27 cellular contexts compared by ENCODE assay signal in the genomic region with DNA sequence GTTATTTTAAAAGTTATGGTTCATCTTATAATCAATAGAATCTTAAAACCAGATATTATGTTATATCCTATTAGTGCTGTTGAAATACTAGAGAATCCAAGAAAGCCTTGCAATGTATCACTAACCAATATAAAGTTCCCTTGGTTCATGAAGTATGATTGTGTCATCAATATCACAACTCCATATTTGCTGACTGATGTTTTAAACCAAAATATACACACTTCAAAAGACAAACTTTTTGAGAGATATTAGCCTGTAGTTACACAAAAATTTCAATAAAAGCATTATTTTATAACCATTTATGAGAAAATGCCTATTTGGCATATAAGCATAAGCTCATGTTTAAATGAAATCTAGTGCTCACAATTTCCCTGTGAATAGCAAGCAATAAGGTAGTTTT.
"Had no signal": no experiment of that assay in that cellular context is flagged by ENCODE, and none has a peak within 500 bp of the region (broad histone marks: within the 10 kb centered on the region; RNA-seq: fewer than 3 reads in every experiment).

No MANE protein-coding gene starts in this region.

- FAIRE-seq: urothelium cell line had no signal

- H3K36me3 ChIP-seq: stomach, suprapubic skin, thoracic aorta, thyroid gland, tibial artery, tibial nerve, transverse colon, upper lobe of left lung, upper lobe of right lung, uterus, vagina had no signal

- H3K4me1 ChIP-seq: stomach, suprapubic skin, testis, thyroid gland, tibial artery, tibial nerve, transverse colon, upper lobe of left lung, upper lobe of right lung, uterus, vagina had no signal

- H3K27ac ChIP-seq: stomach, suprapubic skin, testis, thoracic aorta, thyroid gland, tibial artery, tibial nerve, transverse colon, upper lobe of left lung, upper lobe of right lung, uterus, vagina had no signal

- H3K4me3 ChIP-seq: stomach, suprapubic skin, testis, thoracic aorta, thyroid gland, tibial artery, tibial nerve, transverse colon, upper lobe of left lung, upper lobe of right lung, uterus, vagina had no signal

- H3K27me3 ChIP-seq: suprapubic skin, testis, thyroid gland, tibial artery, tibial nerve, transverse colon, upper lobe of left lung, upper lobe of right lung, uterus, vagina had no signal

- H3K9me3 ChIP-seq: stomach, suprapubic skin, testis, thoracic aorta, thyroid gland, tibial artery, tibial nerve, transverse colon, upper lobe of left lung, upper lobe of right lung, uterus, vagina had no signal

- ATAC-seq: stimulated activated effector memory CD8-positive, alpha-beta T cell treated with anti-CD3 and anti-CD28 coated beads, Interleukin-12 subunit alpha, Interleukin-12 subunit beta, amount 100 ng/mL, for 72 hours; stimulated activated memory B cell treated with anti-CD40 and anti-IgM and Interleukin-4, amounts not matched to agents 10 μg/mL and 1 μg/mL and 100 μg/mL, for 72 hours; stimulated activated naive B cell treated with anti-CD40 and anti-IgM and Interleukin-4, amounts not matched to agents 10 μg/mL and 1 μg/mL and 100 μg/mL, for 72 hours; stimulated activated naive CD8-positive, alpha-beta T cell treated with anti-CD3 and anti-CD28 coated beads, Interleukin-15, amount 100 ng/mL, for 72 hours; stimulated activated naive CD8-positive, alpha-beta T cell treated with anti-CD3 and anti-CD28 coated beads, Interleukin-15, Interleukin-2, amounts not matched to agents 100 U/mL and 50 U/mL, for 24 hours; upper lobe of right lung had no signal

- DNase-seq: stimulated activated CD4-positive, alpha-beta T cell treated with anti-CD3 and anti-CD28 coated beads, Interleukin-2, amount 100 ng/mL, for 48 hours; stimulated activated CD4-positive, alpha-beta T cell treated with anti-CD3 and anti-CD28 coated beads, Interleukin-4, amount 100 ng/mL, for 1 hour; stimulated activated CD4-positive, alpha-beta T cell treated with anti-CD3 and anti-CD28 coated beads, Interleukin-4, amount 100 ng/mL, for 24 hours; stimulated activated CD4-positive, alpha-beta T cell treated with anti-CD3 and anti-CD28 coated beads, Interleukin-4, amount 100 ng/mL, for 4 hours; stimulated activated CD8-positive, alpha-beta memory T cell treated with anti-CD3 and anti-CD28 coated beads, Interleukin-4, amount 100 ng/mL, for 48 hours; stimulated activated naive B cell treated with anti-CD40 and anti-IgM and Interleukin-4, amounts not matched to agents 10 μg/mL and 1 μg/mL and 100 μg/mL, for 72 hours; stimulated activated naive CD4-positive, alpha-beta T cell; stimulated activated naive CD4-positive, alpha-beta T cell treated with Interleukin-2 at 50 U/mL for 16 hours; stimulated activated naive CD8-positive, alpha-beta T cell treated with anti-CD3 and anti-CD28 coated beads, Interleukin-15, amount 100 ng/mL, for 72 hours; stimulated activated naive CD8-positive, alpha-beta T cell treated with anti-CD3 and anti-CD28 coated beads, Interleukin-15, Interleukin-2, amounts not matched to agents 100 U/mL and 50 U/mL, for 24 hours; stomach; substantia nigra; testis; thyroid gland; tibial artery; transverse colon; trophoblast cell; upper lobe of right lung; uterus had no signal
